In genomic region chr12:14239935-14240872, GRCh38 we compare ENCODE assay signal across 8 cellular contexts.
A peak's percentile ranks its signal among the peaks of the same experiment; 100 is the strongest.
DNase-seq lines count a peak whose midpoint lies in the region; ATAC-seq and TF ChIP-seq lines count a peak whose summit lies in the region.

No MANE protein-coding gene starts in this region.

- H3K9me3 Mint-ChIP-seq in stimulated activated naive CD8-positive, alpha-beta T cell treated with anti-CD3 and anti-CD28 coated beads, Interleukin-15, Interleukin-2, amounts not matched to agents 100 ng/mL and 50 ng/mL, for 24 hours = peaks cover 9% of the 10 kb centered on the region

- peak; percentile 26 for TF ChIP-seq POLR2A in GM19099 (IDR thresholded peaks at IDR 0.05; ENCODE audit: extremely low read depth, insufficient read length, low read depth)

- intact Hi-C loops in left ventricle myocardium superior (cut with micrococcal nuclease) = no loop called here

- H3K4me1 ChIP-seq in BE2C = peaks cover 14% of the 10 kb centered on the region

- H3K36me3 Mint-ChIP-seq in stimulated activated naive CD8-positive, alpha-beta T cell treated with anti-CD3 and anti-CD28 coated beads, Interleukin-15, Interleukin-2, amounts not matched to agents 100 ng/mL and 50 ng/mL, for 24 hours (ENCODE audit: low read depth) = peaks cover 6% of the 10 kb centered on the region

- peak overlapping the region; percentile 63 for H3K4me3 Mint-ChIP-seq in stimulated activated naive CD8-positive, alpha-beta T cell treated with anti-CD3 and anti-CD28 coated beads, Interleukin-15, Interleukin-2, amounts not matched to agents 100 ng/mL and 50 ng/mL, for 24 hours

- no peaks in the 10 kb centered on the region for H3K27me3 Mint-ChIP-seq in stimulated activated naive CD8-positive, alpha-beta T cell treated with anti-CD3 and anti-CD28 coated beads, Interleukin-15, Interleukin-2, amounts not matched to agents 100 ng/mL and 50 ng/mL, for 24 hours

- in situ Hi-C loops in G401 (cut with HindIII; ENCODE audit: low sequenced_read_pairs) = no loop called here

- peak overlapping the region; percentile 76 for H3K27ac Mint-ChIP-seq in stimulated activated naive CD8-positive, alpha-beta T cell treated with anti-CD3 and anti-CD28 coated beads, Interleukin-15, Interleukin-2, amounts not matched to agents 100 ng/mL and 50 ng/mL, for 24 hours

- H3K9me3 ChIP-seq in BE2C (no peaks in the 10 kb centered on the region), SK-N-MC (ENCODE audit: low read depth, low read length) (no peaks in the 10 kb centered on the region)

- peak overlapping the region; percentile 50 for H3K4me3 ChIP-seq in BE2C (ENCODE audit: low read depth, low read length)
- peak overlapping the region; percentile 73 for H3K4me3 ChIP-seq in SK-N-MC

- DNase-seq in BE2C = peak; percentile 65
- DNase-seq in SK-N-MC (ENCODE audit: low read depth, low spot score) = no peak
- DNase-seq in left ventricle myocardium superior = no peak
- no peak for DNase-seq in stimulated activated CD8-positive, alpha-beta memory T cell treated with anti-CD3 and anti-CD28 coated beads, Interleukin-4, amount 100 ng/mL, for 48 hours
- no peak for DNase-seq in G401 (ENCODE audit: low spot score)

- peaks cover 37% of the 10 kb centered on the region for H3K4me1 Mint-ChIP-seq in stimulated activated naive CD8-positive, alpha-beta T cell treated with anti-CD3 and anti-CD28 coated beads, Interleukin-15, Interleukin-2, amounts not matched to agents 100 ng/mL and 50 ng/mL, for 24 hours (ENCODE audit: low read depth)

- no peaks in the 10 kb centered on the region for H3K36me3 ChIP-seq in BE2C
- H3K36me3 ChIP-seq in SK-N-MC (ENCODE audit: insufficient read depth, low read length) = no peaks in the 10 kb centered on the region

- peak overlapping the region; percentile 67 for H3K27ac ChIP-seq in SK-N-MC

- peak overlapping the region; percentile 41 for H3K9ac ChIP-seq in SK-N-MC (ENCODE audit: insufficient read length)

- ATAC-seq in HG03196 (IDR thresholded peaks at IDR 0.05; ENCODE audit: unreplicated experiment) (peak; percentile 55), left ventricle myocardium superior (peak; percentile 26)

- no peaks in the 10 kb centered on the region for H3K27me3 ChIP-seq in BE2C

- TF ChIP-seq CTCF in BE2C (IDR thresholded peaks at IDR 0.05; ENCODE audit: low read depth, low read length) = no peak
